9 cellular contexts compared by ENCODE assay signal in the genomic region with DNA sequence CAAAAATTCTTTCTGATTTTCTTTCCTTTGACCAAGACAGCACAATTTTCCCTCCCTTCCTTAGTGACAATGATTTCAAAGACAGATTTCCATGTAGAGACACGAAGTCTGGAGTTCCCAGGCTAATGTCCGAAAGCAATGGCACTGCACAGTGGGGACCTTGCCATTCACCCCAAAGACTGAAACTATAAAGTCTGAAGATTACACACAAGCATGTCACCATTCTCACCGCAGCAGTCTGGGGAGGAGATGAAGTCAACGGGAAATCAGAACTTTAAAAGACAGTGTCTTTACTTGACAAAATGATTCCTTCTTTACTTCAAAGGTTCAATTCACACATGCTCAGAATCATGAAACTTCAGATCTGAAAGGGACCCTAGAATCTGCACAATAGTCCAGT. TPM values are rescaled to one million over a fixed set of nuclear protein-coding genes. Genes with fewer than 3 reads are reported as not detected.
DNase-seq lines count a peak whose midpoint lies in the region; ATAC-seq and TF ChIP-seq lines count a peak whose summit lies in the region.
"Had no signal": no experiment of that assay in that cellular context is flagged by ENCODE, and none has a peak within 500 bp of the region (broad histone marks: within the 10 kb centered on the region; RNA-seq: fewer than 3 reads in every experiment).

No MANE protein-coding gene starts in this region.

- intact Hi-C loops in sciatic nerve (cut with DNase I) = no loop called here

- peaks cover 56% of the 10 kb centered on the region for H3K4me1 Mint-ChIP-seq in activated naive CD8-positive, alpha-beta T cell (ENCODE audit: low read depth)
- H3K4me1 Mint-ChIP-seq in activated naive CD8-positive, alpha-beta T cell treated with anti-CD3 and anti-CD28 coated beads for 36 hours = peaks cover 50% of the 10 kb centered on the region
- H3K4me1 Mint-ChIP-seq in effector memory CD8-positive, alpha-beta T cell (ENCODE audit: low read depth in 2 of 2) = peaks cover 41 to 69% of the 10 kb centered on the region in 2 donors

- peaks cover 58% of the 10 kb centered on the region for H4K20me1 ChIP-seq in OCI-LY3 (ENCODE audit: insufficient read depth, low read length)

- peak overlapping the region; percentile 6; the same call in 1 of the 2 replicates for H3K4me3 ChIP-seq in OCI-LY3 (ENCODE audit: low read length)

- H3K9me3 Mint-ChIP-seq in activated naive CD8-positive, alpha-beta T cell (ENCODE audit: low read depth) = no peaks in the 10 kb centered on the region
- no peaks in the 10 kb centered on the region for H3K9me3 Mint-ChIP-seq in activated naive CD8-positive, alpha-beta T cell treated with anti-CD3 and anti-CD28 coated beads for 36 hours
- no peaks in the 10 kb centered on the region for H3K9me3 Mint-ChIP-seq in effector memory CD8-positive, alpha-beta T cell

- H3K79me2 ChIP-seq in OCI-LY3 (ENCODE audit: low read length) = peaks cover 100% of the 10 kb centered on the region

- peaks cover 90% of the 10 kb centered on the region for H3K4me1 ChIP-seq in OCI-LY3 (ENCODE audit: low read length)

- no peak overlapping the region for H2AFZ ChIP-seq in OCI-LY3 (ENCODE audit: low read depth, low read length)

- H3K9ac ChIP-seq in OCI-LY3 (ENCODE audit: low read length) = peak overlapping the region; percentile 7; the same call in 1 of the 2 replicates

- no peak overlapping the region for H3K4me3 Mint-ChIP-seq in activated naive CD8-positive, alpha-beta T cell
- H3K4me3 Mint-ChIP-seq in activated naive CD8-positive, alpha-beta T cell treated with anti-CD3 and anti-CD28 coated beads for 36 hours = no peak overlapping the region
- peak overlapping the region; percentile 31 to 54 for H3K4me3 Mint-ChIP-seq in effector memory CD8-positive, alpha-beta T cell

- peak overlapping the region; percentile 38 for H3K27ac ChIP-seq in OCI-LY3 (ENCODE audit: low read length)

- H3K36me3 Mint-ChIP-seq in activated naive CD8-positive, alpha-beta T cell = peaks cover 2% of the 10 kb centered on the region
- peaks cover 7% of the 10 kb centered on the region for H3K36me3 Mint-ChIP-seq in activated naive CD8-positive, alpha-beta T cell treated with anti-CD3 and anti-CD28 coated beads for 36 hours
- peaks cover 21% of the 10 kb centered on the region for H3K36me3 Mint-ChIP-seq in effector memory CD8-positive, alpha-beta T cell (ENCODE audit: insufficient read depth)

- no peak for TF ChIP-seq CTCF in OCI-LY3 (IDR thresholded peaks at IDR 0.05; ENCODE audit: low read depth, low read length)

- H3K27me3 ChIP-seq in OCI-LY3 (ENCODE audit: low read depth, low read length) = no peaks in the 10 kb centered on the region

- no peaks in the 10 kb centered on the region for H3K9me3 ChIP-seq in OCI-LY3 (ENCODE audit: insufficient read depth, low read length)

- no peaks in the 10 kb centered on the region for H3K27me3 Mint-ChIP-seq in activated naive CD8-positive, alpha-beta T cell
- H3K27me3 Mint-ChIP-seq in activated naive CD8-positive, alpha-beta T cell treated with anti-CD3 and anti-CD28 coated beads for 36 hours = no peaks in the 10 kb centered on the region
- H3K27me3 Mint-ChIP-seq in effector memory CD8-positive, alpha-beta T cell = no peaks in the 10 kb centered on the region

- peak; percentile 69 for ATAC-seq in effector memory CD8-positive, alpha-beta T cell (replicated peaks)
- ATAC-seq in GM21528 (IDR thresholded peaks at IDR 0.05; ENCODE audit: low FRiP score, unreplicated experiment) (no peak), sciatic nerve (no peak)

- DNase-seq in activated naive CD8-positive, alpha-beta T cell treated with anti-CD3 and anti-CD28 coated beads for 36 hours = no peak
- peak in 1 of 3 experiments; percentile 8 for DNase-seq in effector memory CD8-positive, alpha-beta T cell
- no peak for DNase-seq in germinal center (ENCODE audit: low spot score)
- DNase-seq in dedifferentiated amniotic fluid mesenchymal stem cell (ENCODE audit: extremely low spot score) = no peak
- no peak for DNase-seq in sciatic nerve (ENCODE audit: low spot score)
- DNase-seq: NCI-H2171 treated with DMSO at 0.1 percent for 48 hours had no signal

- peak overlapping the region; percentile 46 for H3K27ac Mint-ChIP-seq in activated naive CD8-positive, alpha-beta T cell
- H3K27ac Mint-ChIP-seq in activated naive CD8-positive, alpha-beta T cell treated with anti-CD3 and anti-CD28 coated beads for 36 hours = no peak overlapping the region
- H3K27ac Mint-ChIP-seq in effector memory CD8-positive, alpha-beta T cell = peak overlapping the region; percentile 74 to 89

- peaks cover 15% of the 10 kb centered on the region for H3K36me3 ChIP-seq in OCI-LY3 (replicated peaks; ENCODE audit: low read depth, low read length)

- peak overlapping the region; percentile 50 for H3K4me2 ChIP-seq in OCI-LY3 (ENCODE audit: low read length)

RNA-seq across cellular contexts. Expression of a gene that starts 8.3 kb away (rescaled TPM):
- 10 to 100 TPM; 22.4 to 23.3 TPM for total RNA-seq in activated naive CD8-positive, alpha-beta T cell treated with anti-CD3 and anti-CD28 coated beads for 36 hours
- 36.0 TPM for total RNA-seq in sciatic nerve

Comparison
In these comparisons a context has a peak if more than half of its experiments do, and no peak if none do; other contexts are left out.
1. H3K4me3 Mint-ChIP-seq: peak in effector memory CD8-positive, alpha-beta T cell (2 of 2); none in activated naive CD8-positive, alpha-beta T cell (single experiment) and activated naive CD8-positive, alpha-beta T cell treated with anti-CD3 and anti-CD28 coated beads for 36 hours (single experiment).